Comparison of ENCODE assay signal across 8 cellular contexts in the genomic region with DNA sequence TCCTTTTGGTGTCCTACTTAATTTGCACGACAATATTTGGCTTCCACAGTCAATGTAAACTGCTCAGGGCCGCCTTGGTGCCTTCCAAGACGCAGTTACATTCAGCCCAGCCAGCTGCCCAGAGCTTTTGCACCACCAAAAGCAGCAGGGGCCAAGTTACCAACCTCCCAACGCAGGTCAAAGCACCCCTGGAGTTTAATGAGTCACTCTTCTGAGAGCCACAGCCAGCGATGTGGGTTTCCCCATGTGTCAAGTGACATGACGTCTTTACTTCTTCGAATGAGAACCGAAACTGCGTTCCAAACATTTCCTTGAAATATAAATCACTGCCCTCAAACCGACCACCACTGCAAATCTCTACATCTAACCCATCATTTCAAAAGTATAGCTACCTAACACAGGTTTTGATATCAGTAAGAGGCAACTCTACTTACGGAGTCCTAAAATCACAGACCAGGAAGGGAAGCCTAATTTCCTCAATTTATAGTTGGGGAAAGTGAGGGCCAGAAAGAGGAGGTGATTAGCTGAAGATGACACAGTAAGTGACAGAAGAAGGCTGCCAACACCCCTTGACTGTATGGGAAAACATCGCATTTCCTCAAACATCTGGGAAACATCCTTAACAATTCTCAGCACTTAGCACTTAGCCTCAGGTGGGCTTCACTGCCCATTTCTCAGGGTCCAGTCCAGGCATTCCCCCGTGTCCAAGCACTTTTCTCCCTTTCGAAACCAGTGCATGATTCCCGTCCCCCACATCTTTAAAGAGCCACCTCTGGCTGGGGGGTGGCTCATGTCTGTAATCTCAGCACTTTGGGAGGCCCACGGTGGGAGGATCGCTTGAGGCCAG.
DNase-seq lines count a peak whose midpoint lies in the region; ATAC-seq lines count a peak whose summit lies in the region.

No MANE protein-coding gene starts in this region.

- peak; percentile 96 for ATAC-seq in HG02943 (IDR thresholded peaks at IDR 0.05; ENCODE audit: low read depth, unreplicated experiment)

- no peaks in the 10 kb centered on the region for H3K9me3 ChIP-seq in NT2/D1 (ENCODE audit: insufficient read depth, low read length)

- H3K27me3 ChIP-seq in NT2/D1 (ENCODE audit: insufficient read depth, insufficient read length): no peaks in the 10 kb centered on the region

- peak; percentile 92 for DNase-seq in NK-92 treated with Interleukin-12 subunit alpha and Interleukin-12 subunit beta, amount 100 ng/mL, for 24 hours (lab: John Stamatoyannopoulos, UW)
- DNase-seq in NK-92 (lab: John Stamatoyannopoulos, UW; ENCODE audit: unreplicated experiment) (no peak), NT2/D1 (ENCODE audit: low read depth, low spot score) (no peak), activated T-helper 1 cell treated with Interleukin-2 at 50 U/mL for 16 hours (ENCODE audit: low read depth) (peak; percentile 30), hepatic stellate cell (ENCODE audit: low spot score) (peak; percentile 71), DMS114 treated with DMSO at 0.1 percent for 48 hours (lab: John Stamatoyannopoulos, UW; ENCODE audit: unreplicated experiment) (no peak)
- peak; percentile 81 for DNase-seq in stimulated activated CD4-positive, alpha-beta T cell treated with anti-CD3 and anti-CD28 coated beads, Interleukin-1b, Interleukin-23, amount 100 ng/mL, for 48 hours

- H3K36me3 ChIP-seq in NT2/D1 (ENCODE audit: insufficient read depth, insufficient read length, low read length): no peaks in the 10 kb centered on the region

- H3K4me3 ChIP-seq in NT2/D1 (ENCODE audit: insufficient read length, low read depth): no peak overlapping the region

- H3K4me1 ChIP-seq in NT2/D1 (ENCODE audit: insufficient read depth, insufficient read length): peaks cover 9% of the 10 kb centered on the region

- H3K9ac ChIP-seq in NT2/D1 (ENCODE audit: insufficient read length, low read depth): peak overlapping the region; percentile 29

Comparison
In these comparisons a context has a peak if more than half of its experiments do, and no peak if none do; other contexts are left out.
1. DNase-seq: peak in NK-92 treated with Interleukin-12 subunit alpha and Interleukin-12 subunit beta, amount 100 ng/mL, for 24 hours (single experiment), activated T-helper 1 cell treated with Interleukin-2 at 50 U/mL for 16 hours (single experiment), hepatic stellate cell (single experiment) and stimulated activated CD4-positive, alpha-beta T cell treated with anti-CD3 and anti-CD28 coated beads, Interleukin-1b, Interleukin-23, amount 100 ng/mL, for 48 hours (single experiment); none in NK-92 (single experiment), NT2/D1 (single experiment) and DMS114 treated with DMSO at 0.1 percent for 48 hours (single experiment).